8 cellular contexts compared by ENCODE assay signal in genomic region chr7:148264933-148265557, GRCh38.
DNase-seq lines count a peak whose midpoint lies in the region; ATAC-seq and TF ChIP-seq lines count a peak whose summit lies in the region.

No MANE protein-coding gene starts in this region.

- H3K9me3 ChIP-seq in Karpas-422 (ENCODE audit: low read length) (no peaks in the 10 kb centered on the region), gastrocnemius medialis (no peaks in the 10 kb centered on the region)

- H2AFZ ChIP-seq in Karpas-422 (ENCODE audit: low read length), result no peak overlapping the region

- H3K4me1 ChIP-seq in Karpas-422 (ENCODE audit: low read length) (no peaks in the 10 kb centered on the region), foreskin keratinocyte (no peaks in the 10 kb centered on the region), gastrocnemius medialis (no peaks in the 10 kb centered on the region)

- H3K27ac ChIP-seq in C4-2B, result no peak overlapping the region
- no peak overlapping the region for H3K27ac ChIP-seq in Karpas-422 (ENCODE audit: low read length)
- no peak overlapping the region for H3K27ac ChIP-seq in RWPE1
- no peak overlapping the region for H3K27ac ChIP-seq in foreskin keratinocyte
- H3K27ac ChIP-seq in gastrocnemius medialis, result no peak overlapping the region

- CTCF ChIA-PET in RWPE1 (lab: Yijun Ruan, JAX), result interaction anchor here (0.6 to 1.2 kb wide), 4 partner anchors 194 to 819 kb away, joined by 3 to 7 read pairs (median 4); no protein-coding TSS in a partner anchor

- TF ChIP-seq CTCF in C4-2B (conservative IDR thresholded peaks at IDR 0.05) (peak; percentile 97), RWPE1 (conservative IDR thresholded peaks at IDR 0.05; ENCODE audit: low read depth) (peak; percentile 83), foreskin keratinocyte (conservative IDR thresholded peaks at IDR 0.05) (peak; percentile 86), gastrocnemius medialis (IDR thresholded peaks at IDR 0.05 in 4 of 5, conservative IDR thresholded peaks at IDR 0.05 in 1 of 5) (peak in 1 of 5 experiments; percentile 7)

- no peak overlapping the region for H3K4me2 ChIP-seq in Karpas-422 (ENCODE audit: low read depth, low read length, poor library complexity, severe bottlenecking)

- in situ Hi-C loops in gastrocnemius medialis (cut with MboI; ENCODE audit: low sequenced_read_pairs in 4 of 4), result no loop called here

- POLR2A ChIA-PET in RWPE1 (lab: Yijun Ruan, JAX; ENCODE audit: low non-redundant PET), result no interaction called here

- no peaks in the 10 kb centered on the region for H4K20me1 ChIP-seq in Karpas-422 (ENCODE audit: insufficient read depth, low read depth, low read length)

- H3K36me3 ChIP-seq in Karpas-422 (ENCODE audit: insufficient read depth, low read length) (no peaks in the 10 kb centered on the region), gastrocnemius medialis (no peaks in the 10 kb centered on the region)

- no peaks in the 10 kb centered on the region for H3K9me2 ChIP-seq in Karpas-422 (replicated peaks; ENCODE audit: insufficient read depth, low read length)

- no peak overlapping the region for H3K9ac ChIP-seq in Karpas-422 (ENCODE audit: low read length)

- intact Hi-C loops in gastrocnemius medialis (cut with DNase I; ENCODE audit: low total_unique reads), result no loop called here

- ATAC-seq in GM18519 (IDR thresholded peaks at IDR 0.05; ENCODE audit: low FRiP score, unreplicated experiment), result peak; percentile 51
- peak; percentile 63 for ATAC-seq in foreskin keratinocyte
- no peak for ATAC-seq in gastrocnemius medialis

- no peak for TF ChIP-seq POLR2A in gastrocnemius medialis (IDR thresholded peaks at IDR 0.05)

- H3K4me3 ChIP-seq in Karpas-422 (ENCODE audit: low read length) (no peak overlapping the region), gastrocnemius medialis (no peak overlapping the region)

- DNase-seq in Karpas-422 (peak; percentile 79), RWPE1 (ENCODE audit: low spot score) (peak; percentile 26), foreskin keratinocyte (peak in 1 of 2 donors; percentile 30), superior temporal gyrus (ENCODE audit: extremely low spot score) (peak; percentile 76), gastrocnemius medialis (no peak)
- DNase-seq in stimulated activated CD4-positive, alpha-beta T cell treated with anti-CD3 and anti-CD28 coated beads, Interleukin-4, amount 100 ng/mL, for 24 hours, result no peak

- H3K27me3 ChIP-seq in Karpas-422 (ENCODE audit: low read length), result no peaks in the 10 kb centered on the region
- peaks cover 4% of the 10 kb centered on the region for H3K27me3 ChIP-seq in foreskin keratinocyte
- H3K27me3 ChIP-seq in gastrocnemius medialis, result no peaks in the 10 kb centered on the region

- no peaks in the 10 kb centered on the region for H3K79me2 ChIP-seq in Karpas-422 (ENCODE audit: low read length)

Comparison
In these comparisons a context has a peak if more than half of its experiments do, and no peak if none do; other contexts are left out.
1. ATAC-seq: peak in GM18519 (single experiment) and foreskin keratinocyte (single experiment); none in gastrocnemius medialis (0 of 2).
2. DNase-seq: peak in Karpas-422 (single experiment), RWPE1 (single experiment) and superior temporal gyrus (single experiment); none in gastrocnemius medialis (0 of 2) and stimulated activated CD4-positive, alpha-beta T cell treated with anti-CD3 and anti-CD28 coated beads, Interleukin-4, amount 100 ng/mL, for 24 hours (single experiment).